ENCODE assay signal across 17 cellular contexts in genomic region chr17:69588739-69589334, GRCh38.
DNase-seq lines count a peak whose midpoint lies in the region; ATAC-seq, FAIRE-seq and TF ChIP-seq lines count a peak whose summit lies in the region.
"Had no signal": no experiment of that assay in that cellular context is flagged by ENCODE, and none has a peak within 500 bp of the region (broad histone marks: within the 10 kb centered on the region; RNA-seq: fewer than 3 reads in every experiment).

No MANE protein-coding gene starts in this region.

- no peaks in the 10 kb centered on the region for H3K79me2 ChIP-seq in endothelial cell of umbilical vein (ENCODE audit: control insufficient read depth, insufficient read depth, low read length)
- H3K79me2 ChIP-seq in parathyroid adenoma: no peaks in the 10 kb centered on the region

- no peak overlapping the region for H3K27ac ChIP-seq in endothelial cell of umbilical vein (ENCODE audit: insufficient read depth, low read depth, low read length)
- no peak overlapping the region for H3K27ac ChIP-seq in parathyroid adenoma
- H3K27ac ChIP-seq: SJSA1 had no signal

- intact Hi-C loops in endothelial cell of umbilical vein (cut with micrococcal nuclease): no loop called here

- dilution Hi-C loops in endothelial cell of umbilical vein (cut with MboI; ENCODE audit: extremely low pct_ligation_motif_present, low sequenced_read_pairs): no loop called here

- H3K36me3 ChIP-seq in adipocyte (ENCODE audit: control insufficient read depth, insufficient read depth, low read length, severe bottlenecking): no peaks in the 10 kb centered on the region
- H3K36me3 ChIP-seq in endothelial cell of umbilical vein (ENCODE audit: control insufficient read depth in 2 of 2, extremely low read depth in 1 of 2, insufficient read depth in 2 of 2, low read length in 2 of 2): no peaks in the 10 kb centered on the region
- no peaks in the 10 kb centered on the region for H3K36me3 ChIP-seq in parathyroid adenoma (ENCODE audit: control insufficient read depth, insufficient read depth, low read length)
- H3K36me3 ChIP-seq: SJSA1 had no signal

- H3K4me3 ChIP-seq in adipocyte (ENCODE audit: low read length) (no peak overlapping the region), endothelial cell of umbilical vein (replicated peaks in 1 of 3; ENCODE audit: insufficient read depth in 1 of 3, low read depth in 1 of 3, low read length in 3 of 3) (no peak overlapping the region), parathyroid adenoma (ENCODE audit: low read depth, low read length) (no peak overlapping the region)
- H3K4me3 ChIP-seq: SJSA1 had no signal

- no peaks in the 10 kb centered on the region for H3K9me1 ChIP-seq in endothelial cell of umbilical vein (replicated peaks; ENCODE audit: control insufficient read depth, extremely low read depth, insufficient read depth, low read length)

- H3K9me3 ChIP-seq in adipocyte (ENCODE audit: control insufficient read depth, low read length) (no peaks in the 10 kb centered on the region), endothelial cell of umbilical vein (replicated peaks; ENCODE audit: control insufficient read depth, insufficient read depth, low read length) (no peaks in the 10 kb centered on the region), parathyroid adenoma (ENCODE audit: control insufficient read depth, low read length) (no peaks in the 10 kb centered on the region)
- H3K9me3 ChIP-seq: SJSA1 had no signal

- H3K9ac ChIP-seq in adipocyte (ENCODE audit: low read length): no peak overlapping the region
- H3K9ac ChIP-seq in endothelial cell of umbilical vein (replicated peaks; ENCODE audit: extremely low read depth, insufficient read depth, low read length): no peak overlapping the region
- no peak overlapping the region for H3K9ac ChIP-seq in parathyroid adenoma

- FAIRE-seq in endothelial cell of umbilical vein (lab: Jason Lieb, UNC): no peak

- peaks cover 8% of the 10 kb centered on the region for H3K4me1 ChIP-seq in adipocyte (ENCODE audit: control insufficient read depth, insufficient read depth, low read length)
- H3K4me1 ChIP-seq in endothelial cell of umbilical vein (ENCODE audit: control insufficient read depth, extremely low read depth, insufficient read depth, low read length): peaks cover 8% of the 10 kb centered on the region
- H3K4me1 ChIP-seq in parathyroid adenoma: peaks cover 6% of the 10 kb centered on the region

- TF ChIP-seq CTCF in endothelial cell of umbilical vein (IDR thresholded peaks at IDR 0.05; ENCODE audit: extremely low read depth in 1 of 2, insufficient read depth in 1 of 2, low read depth in 1 of 2, low read length in 2 of 2) (no peak), parathyroid adenoma (IDR thresholded peaks at IDR 0.05) (no peak)

- no peak for TF ChIP-seq POLR2A in endothelial cell of umbilical vein (IDR thresholded peaks at IDR 0.05; ENCODE audit: low read depth, low read length)

- H4K20me1 ChIP-seq in endothelial cell of umbilical vein (replicated peaks; ENCODE audit: control insufficient read depth, extremely low read depth, insufficient read depth, low read length): no peaks in the 10 kb centered on the region

- CTCF ChIA-PET in HEK293T (lab: Yijun Ruan, JAX): no interaction called here
- CTCF ChIA-PET in endothelial cell of umbilical vein (lab: Charles Lee): interaction anchor here (2.5 kb wide), 1 partner anchor 18 kb away, joined by 12 read pairs; no protein-coding TSS in a partner anchor

- H3K27me3 ChIP-seq in adipocyte (replicated peaks; ENCODE audit: control insufficient read depth, insufficient read depth, low read length) (no peaks in the 10 kb centered on the region), endothelial cell of umbilical vein (ENCODE audit: control insufficient read depth in 2 of 2, insufficient read depth in 2 of 2, low read length in 2 of 2) (peaks cover 1 to 2% of the 10 kb centered on the region in 2 experiments), parathyroid adenoma (ENCODE audit: control insufficient read depth, insufficient read depth, low read length) (no peaks in the 10 kb centered on the region)
- H3K27me3 ChIP-seq: SJSA1 had no signal

- no TSS peak for BruUV-seq in endothelial cell of umbilical vein (replicated peaks; lab: Mats Ljungman, UMichigan)

- POLR2A ChIA-PET in HEK293T (lab: Yijun Ruan, JAX) (no interaction called here), endothelial cell of umbilical vein (lab: Charles Lee) (no interaction called here)

- no peak overlapping the region for H2AFZ ChIP-seq in endothelial cell of umbilical vein (ENCODE audit: low read depth, low read length)
- peak overlapping the region; percentile 65 for H2AFZ ChIP-seq in parathyroid adenoma

- ATAC-seq in GM18873 (IDR thresholded peaks at IDR 0.05; ENCODE audit: low FRiP score, unreplicated experiment) (no peak), GM21515 (IDR thresholded peaks at IDR 0.05; ENCODE audit: unreplicated experiment) (no peak)

- H3K4me2 ChIP-seq in endothelial cell of umbilical vein (ENCODE audit: insufficient read depth, low read length) (no peak overlapping the region), parathyroid adenoma (ENCODE audit: low read length) (no peak overlapping the region)

- DNase-seq in HEK293T (ENCODE audit: extremely low spot score): no peak
- peak; percentile 27 for DNase-seq in adipocyte (ENCODE audit: low read depth)
- peak; percentile 19 for DNase-seq in endothelial cell of umbilical vein (ENCODE audit: low read depth, low spot score)
- DNase-seq in NCI-H774 (lab: John Stamatoyannopoulos, UW): no peak
- no peak for DNase-seq in activated CD8-positive, alpha-beta memory T cell treated with anti-CD3 and anti-CD28 coated beads for 24 hours
- DNase-seq: AML-193, DMS 273 treated with DMSO at 0.1 percent for 48 hours, KBM-7, MV-4-11, NCI-H1417, NCI-H187 treated with DMSO at 0.1 percent for 48 hours, NCI-H69, SW 1271 had no signal

TF ChIP-seq in HEK293T, 16 proteins besides CTCF, POLR2A, EP300 and RAD21:
- TF ChIP-seq TARDBP (IDR thresholded peaks at IDR 0.05): no peak
- peak; percentile 71 for TF ChIP-seq PKNOX1 (IDR thresholded peaks at IDR 0.05)

TF ChIP-seq in endothelial cell of umbilical vein, 7 proteins besides CTCF, POLR2A, EP300 and RAD21:
- peak; percentile 20 for TF ChIP-seq JUN (IDR thresholded peaks at IDR 0.05; ENCODE audit: borderline replicate concordance, insufficient read depth, insufficient read length, low read depth)
- TF ChIP-seq EZH2 (IDR thresholded peaks at IDR 0.05; ENCODE audit: borderline replicate concordance, low read depth, low read length, severe bottlenecking): no peak

Comparison
In these comparisons a context has a peak if more than half of its experiments do, and no peak if none do; other contexts are left out.
1. DNase-seq: peak in adipocyte (single experiment) and endothelial cell of umbilical vein (single experiment); none in HEK293T (single experiment), NCI-H774 (single experiment) and activated CD8-positive, alpha-beta memory T cell treated with anti-CD3 and anti-CD28 coated beads for 24 hours (single experiment).